In genomic region chrX:153966283-153966688, GRCh38 we compare ENCODE assay signal across 9 cellular contexts. TPM values are rescaled to one million over a fixed set of nuclear protein-coding genes. Genes with fewer than 3 reads are reported as not detected.
DNase-seq lines count a peak whose midpoint lies in the region; ATAC-seq, FAIRE-seq and TF ChIP-seq lines count a peak whose summit lies in the region.
"Had no signal": no experiment of that assay in that cellular context is flagged by ENCODE, and none has a peak within 500 bp of the region (broad histone marks: within the 10 kb centered on the region; RNA-seq: fewer than 3 reads in every experiment).

No MANE protein-coding gene starts in this region.

- DNase-seq in T-helper 1 cell (no peak), immature natural killer cell (no peak), frontal cortex (ENCODE audit: low spot score in 2 of 2) (no peak), lower leg skin (ENCODE audit: low spot score in 2 of 2) (no peak)
- no peak for DNase-seq in activated T-helper 2 cell treated with anti-CD3 and anti-CD28 coated beads, Interferon-gamma antibody, Interleukin-2, Interleukin-4, amounts not matched to agents 10 μg/mL and 5 μg/mL and 100 μg/mL, durations not matched to agents 14 hours and 24 hours and 36 hours (ENCODE audit: low spot score)
- no peak for DNase-seq in stimulated activated naive B cell treated with anti-CD40 and anti-IgM and Interleukin-4, amounts not matched to agents 10 μg/mL and 1 μg/mL and 100 μg/mL, for 72 hours
- no peak for DNase-seq in effector CD8-positive, alpha-beta T cell (lab: John Stamatoyannopoulos, UW)

- 65 to 84% methylated on average over 11 to 15 of the region's 15 CpGs for WGBS in lower leg skin, 2 donors

- no peak for TF ChIP-seq POLR2A in lower leg skin (IDR thresholded peaks at IDR 0.05)

- no peaks in the 10 kb centered on the region for H3K9me3 Mint-ChIP-seq in T-helper 1 cell treated with Interleukin-12 subunit alpha and Interleukin-12 subunit beta and Interleukin-4 antibody, amounts not matched to agents 30 μg/mL and 1 μg/mL, for 36 hours
- H3K9me3 Mint-ChIP-seq in activated T-helper 2 cell treated with anti-CD3 and anti-CD28 coated beads, Interferon-gamma antibody, Interleukin-2, Interleukin-4, amounts not matched to agents 10 μg/mL and 5 μg/mL and 100 μg/mL, durations not matched to agents 14 hours and 24 hours and 36 hours, result no peaks in the 10 kb centered on the region
- no peaks in the 10 kb centered on the region for H3K9me3 Mint-ChIP-seq in immature natural killer cell
- H3K9me3 Mint-ChIP-seq in stimulated activated naive B cell treated with anti-CD40 and anti-IgM and Interleukin-4, amounts not matched to agents 10 μg/mL and 1 μg/mL and 100 μg/mL, for 72 hours, result no peaks in the 10 kb centered on the region

- no peak overlapping the region for H3K4me3 ChIP-seq in lower leg skin (ENCODE audit: low read depth, poor library complexity, severe bottlenecking)
- H3K4me3 ChIP-seq: upper lobe of left lung had no signal

- H3K4me3 Mint-ChIP-seq in T-helper 1 cell treated with Interleukin-12 subunit alpha and Interleukin-12 subunit beta and Interleukin-4 antibody, amounts not matched to agents 30 μg/mL and 1 μg/mL, for 36 hours, result peak overlapping the region; percentile 100
- peak overlapping the region; percentile 100 for H3K4me3 Mint-ChIP-seq in activated T-helper 2 cell treated with anti-CD3 and anti-CD28 coated beads, Interferon-gamma antibody, Interleukin-2, Interleukin-4, amounts not matched to agents 10 μg/mL and 5 μg/mL and 100 μg/mL, durations not matched to agents 14 hours and 24 hours and 36 hours (ENCODE audit: low read depth)
- H3K4me3 Mint-ChIP-seq in immature natural killer cell, result peak overlapping the region; percentile 44 to 100 (median 98)
- H3K4me3 Mint-ChIP-seq in stimulated activated naive B cell treated with anti-CD40 and anti-IgM and Interleukin-4, amounts not matched to agents 10 μg/mL and 1 μg/mL and 100 μg/mL, for 72 hours, result no peak overlapping the region

- no peak for FAIRE-seq in frontal cortex (lab: Jason Lieb, UNC)

- ATAC-seq in stimulated activated naive B cell treated with anti-CD40 and anti-IgM and Interleukin-4, amounts not matched to agents 10 μg/mL and 1 μg/mL and 100 μg/mL, for 72 hours (replicated peaks), result no peak

- intact Hi-C loops in activated T-helper 2 cell treated with anti-CD3 and anti-CD28 coated beads, Interferon-gamma antibody, Interleukin-2, Interleukin-4, amounts not matched to agents 10 μg/mL and 5 μg/mL and 100 μg/mL, durations not matched to agents 14 hours and 24 hours and 36 hours (cut with micrococcal nuclease), result no loop called here
- intact Hi-C loops in lower leg skin (cut with DNase I; ENCODE audit: low total_unique reads), result no loop called here

- H3K4me1 Mint-ChIP-seq in T-helper 1 cell treated with Interleukin-12 subunit alpha and Interleukin-12 subunit beta and Interleukin-4 antibody, amounts not matched to agents 30 μg/mL and 1 μg/mL, for 36 hours (ENCODE audit: low read depth), result peaks cover 20% of the 10 kb centered on the region
- peaks cover 24% of the 10 kb centered on the region for H3K4me1 Mint-ChIP-seq in activated T-helper 2 cell treated with anti-CD3 and anti-CD28 coated beads, Interferon-gamma antibody, Interleukin-2, Interleukin-4, amounts not matched to agents 10 μg/mL and 5 μg/mL and 100 μg/mL, durations not matched to agents 14 hours and 24 hours and 36 hours (ENCODE audit: low read depth)
- peaks cover 46 to 58% of the 10 kb centered on the region in 2 donors for H3K4me1 Mint-ChIP-seq in immature natural killer cell
- H3K4me1 Mint-ChIP-seq in stimulated activated naive B cell treated with anti-CD40 and anti-IgM and Interleukin-4, amounts not matched to agents 10 μg/mL and 1 μg/mL and 100 μg/mL, for 72 hours, result peaks cover 29 to 36% of the 10 kb centered on the region in 2 donors

- H3K36me3 Mint-ChIP-seq in T-helper 1 cell treated with Interleukin-12 subunit alpha and Interleukin-12 subunit beta and Interleukin-4 antibody, amounts not matched to agents 30 μg/mL and 1 μg/mL, for 36 hours (ENCODE audit: low read depth), result peaks cover 17% of the 10 kb centered on the region
- H3K36me3 Mint-ChIP-seq in activated T-helper 2 cell treated with anti-CD3 and anti-CD28 coated beads, Interferon-gamma antibody, Interleukin-2, Interleukin-4, amounts not matched to agents 10 μg/mL and 5 μg/mL and 100 μg/mL, durations not matched to agents 14 hours and 24 hours and 36 hours (ENCODE audit: low read depth), result peaks cover 55% of the 10 kb centered on the region
- peaks cover 0 to 8% (median 0%) of the 10 kb centered on the region in 3 donors for H3K36me3 Mint-ChIP-seq in immature natural killer cell
- H3K36me3 Mint-ChIP-seq in stimulated activated naive B cell treated with anti-CD40 and anti-IgM and Interleukin-4, amounts not matched to agents 10 μg/mL and 1 μg/mL and 100 μg/mL, for 72 hours, result peaks cover 26 to 47% of the 10 kb centered on the region in 2 donors

- H3K27me3 Mint-ChIP-seq in T-helper 1 cell treated with Interleukin-12 subunit alpha and Interleukin-12 subunit beta and Interleukin-4 antibody, amounts not matched to agents 30 μg/mL and 1 μg/mL, for 36 hours (ENCODE audit: low read depth), result no peaks in the 10 kb centered on the region
- H3K27me3 Mint-ChIP-seq in activated T-helper 2 cell treated with anti-CD3 and anti-CD28 coated beads, Interferon-gamma antibody, Interleukin-2, Interleukin-4, amounts not matched to agents 10 μg/mL and 5 μg/mL and 100 μg/mL, durations not matched to agents 14 hours and 24 hours and 36 hours (ENCODE audit: low read depth), result no peaks in the 10 kb centered on the region
- peaks cover 9 to 10% (median 9%) of the 10 kb centered on the region in 3 donors for H3K27me3 Mint-ChIP-seq in immature natural killer cell (ENCODE audit: low read depth in 3 of 3)
- H3K27me3 Mint-ChIP-seq in stimulated activated naive B cell treated with anti-CD40 and anti-IgM and Interleukin-4, amounts not matched to agents 10 μg/mL and 1 μg/mL and 100 μg/mL, for 72 hours, result no peaks in the 10 kb centered on the region

- TF ChIP-seq CTCF in lower leg skin (IDR thresholded peaks at IDR 0.05), result no peak

- peak overlapping the region; percentile 52 for H3K27ac Mint-ChIP-seq in T-helper 1 cell treated with Interleukin-12 subunit alpha and Interleukin-12 subunit beta and Interleukin-4 antibody, amounts not matched to agents 30 μg/mL and 1 μg/mL, for 36 hours
- H3K27ac Mint-ChIP-seq in activated T-helper 2 cell treated with anti-CD3 and anti-CD28 coated beads, Interferon-gamma antibody, Interleukin-2, Interleukin-4, amounts not matched to agents 10 μg/mL and 5 μg/mL and 100 μg/mL, durations not matched to agents 14 hours and 24 hours and 36 hours, result peak overlapping the region; percentile 62
- H3K27ac Mint-ChIP-seq in immature natural killer cell, result peak overlapping the region; percentile 93 to 100 (median 96)
- H3K27ac Mint-ChIP-seq in stimulated activated naive B cell treated with anti-CD40 and anti-IgM and Interleukin-4, amounts not matched to agents 10 μg/mL and 1 μg/mL and 100 μg/mL, for 72 hours, result peak overlapping the region; percentile 81

RNA-seq across cellular contexts. Expression of gene HCFC1, which starts 5.3 kb away (rescaled TPM):
- total RNA-seq in activated T-helper 2 cell treated with anti-CD3 and anti-CD28 coated beads, Interferon-gamma antibody, Interleukin-2, Interleukin-4, amounts not matched to agents 10 μg/mL and 5 μg/mL and 100 μg/mL, durations not matched to agents 14 hours and 24 hours and 36 hours, result 107 and 108 TPM in 2 replicates
- 10 to 100 TPM in 1 of 3 donors, 1 to 10 TPM in 2; 1.0 to 14.6 (median 2.9) TPM for polyA plus RNA-seq in immature natural killer cell
- total RNA-seq in frontal cortex, result 9.4 TPM
- total RNA-seq in lower leg skin, result 10 to 100 TPM; 32.6 to 51.6 (median 40.9) TPM

RNA-seq across cellular contexts. Expression of gene TMEM187, which starts 6.3 kb away (rescaled TPM):
- 2.1 and 2.7 TPM in 2 replicates for total RNA-seq in activated T-helper 2 cell treated with anti-CD3 and anti-CD28 coated beads, Interferon-gamma antibody, Interleukin-2, Interleukin-4, amounts not matched to agents 10 μg/mL and 5 μg/mL and 100 μg/mL, durations not matched to agents 14 hours and 24 hours and 36 hours
- 10 to 100 TPM in 1 of 3 donors, 1 to 10 TPM in 2; 4.1 to 17.5 (median 5.2) TPM for polyA plus RNA-seq in immature natural killer cell
- total RNA-seq in frontal cortex (1.6 TPM), lower leg skin (10 to 100 TPM; 10.1 to 21.6 (median 14.4) TPM)

RNA-seq across cellular contexts. Expression of gene RENBP, which starts 21.8 kb away (rescaled TPM):
- 11.4 and 12.4 TPM in 2 replicates for total RNA-seq in activated T-helper 2 cell treated with anti-CD3 and anti-CD28 coated beads, Interferon-gamma antibody, Interleukin-2, Interleukin-4, amounts not matched to agents 10 μg/mL and 5 μg/mL and 100 μg/mL, durations not matched to agents 14 hours and 24 hours and 36 hours
- polyA plus RNA-seq in immature natural killer cell, result 1 to 10 TPM in 1 of 3 donors, under 1 TPM in 1, not detected in 1; 0.93 to 3.1 TPM
- total RNA-seq in frontal cortex, result 2.4 TPM
- 10 to 100 TPM in 1 of 4 donors, 1 to 10 TPM in 2, under 1 TPM in 1; 0.76 to 11.8 (median 4.2) TPM for total RNA-seq in lower leg skin

RNA-seq across cellular contexts. Expression of gene NAA10, which starts 31.4 kb away (rescaled TPM):
- 127 and 128 TPM in 2 replicates for total RNA-seq in activated T-helper 2 cell treated with anti-CD3 and anti-CD28 coated beads, Interferon-gamma antibody, Interleukin-2, Interleukin-4, amounts not matched to agents 10 μg/mL and 5 μg/mL and 100 μg/mL, durations not matched to agents 14 hours and 24 hours and 36 hours
- polyA plus RNA-seq in immature natural killer cell, result 100 to 1,000 TPM in 2 of 3 donors, 10 to 100 TPM in 1; 70.6 to 126 (median 104) TPM
- total RNA-seq in frontal cortex, result 21.6 TPM
- 10 to 100 TPM; 32.6 to 70.9 (median 51.1) TPM for total RNA-seq in lower leg skin

RNA-seq across cellular contexts. Expression of gene ARHGAP4, which starts 40.2 kb away (rescaled TPM):
- 128 and 135 TPM in 2 replicates for total RNA-seq in activated T-helper 2 cell treated with anti-CD3 and anti-CD28 coated beads, Interferon-gamma antibody, Interleukin-2, Interleukin-4, amounts not matched to agents 10 μg/mL and 5 μg/mL and 100 μg/mL, durations not matched to agents 14 hours and 24 hours and 36 hours
- polyA plus RNA-seq in immature natural killer cell, result 100 to 1,000 TPM in 1 of 3 donors, 10 to 100 TPM in 2; 54.6 to 122 (median 75.7) TPM
- total RNA-seq in frontal cortex (5.7 TPM), lower leg skin (10 to 100 TPM in 2 of 4 donors, 1 to 10 TPM in 2; 2.7 to 14.8 (median 10.5) TPM)

Comparison
In these comparisons a context has a peak if more than half of its experiments do, and no peak if none do; other contexts are left out.
1. H3K4me3 Mint-ChIP-seq: peak in T-helper 1 cell treated with Interleukin-12 subunit alpha and Interleukin-12 subunit beta and Interleukin-4 antibody, amounts not matched to agents 30 μg/mL and 1 μg/mL, for 36 hours (single experiment), activated T-helper 2 cell treated with anti-CD3 and anti-CD28 coated beads, Interferon-gamma antibody, Interleukin-2, Interleukin-4, amounts not matched to agents 10 μg/mL and 5 μg/mL and 100 μg/mL, durations not matched to agents 14 hours and 24 hours and 36 hours (single experiment) and immature natural killer cell (5 of 5); none in stimulated activated naive B cell treated with anti-CD40 and anti-IgM and Interleukin-4, amounts not matched to agents 10 μg/mL and 1 μg/mL and 100 μg/mL, for 72 hours (0 of 2).
2. Peak in every context shown above with its lines, with median percentiles within 50 percentile points of each other: H3K27ac Mint-ChIP-seq.